In genomic region chr19:57664269-57665127, GRCh38 we compare ENCODE assay signal across 1 cellular context.
TF ChIP-seq lines count a peak whose summit lies in the region.

No MANE protein-coding gene starts in this region.

TF ChIP-seq in HepG2, 621 proteins besides CTCF, POLR2A, EP300 and RAD21 (continued from another document):
- peak; percentile 95 for TF ChIP-seq HNRNPK (IDR thresholded peaks at IDR 0.05; ENCODE audit: low read depth, low read length, poor library complexity, severe bottlenecking)
- TF ChIP-seq HMG20B (CRISPR knock-in tag; conservative IDR thresholded peaks at IDR 0.05) = no peak
- TF ChIP-seq ZNF121 (CRISPR knock-in tag; IDR thresholded peaks at IDR 0.05) = no peak
- no peak for TF ChIP-seq MEIS1 (CRISPR knock-in tag; IDR thresholded peaks at IDR 0.05; ENCODE audit: borderline replicate concordance)
- peak in 1 of 2 experiments; percentile 49; a peak in 1 of 4 replicates for TF ChIP-seq KLF16 (CRISPR knock-in tag; IDR thresholded peaks at IDR 0.05)
- no peak for TF ChIP-seq ZNF766 (CRISPR knock-in tag; IDR thresholded peaks at IDR 0.05; ENCODE audit: borderline replicate concordance)
- no peak for TF ChIP-seq ZNF44 (CRISPR knock-in tag; IDR thresholded peaks at IDR 0.05)
- no peak for TF ChIP-seq HOXA5 (CRISPR knock-in tag; IDR thresholded peaks at IDR 0.05)
- TF ChIP-seq SRSF1 (optimal IDR thresholded peaks at IDR 0.05; ENCODE audit: low read depth, low read length) = no peak
- TF ChIP-seq SP4 (CRISPR knock-in tag; IDR thresholded peaks at IDR 0.05) = no peak; the same call in 1 of the 2 replicates
- TF ChIP-seq MEIS2 (CRISPR knock-in tag; IDR thresholded peaks at IDR 0.05) = no peak
- TF ChIP-seq ZNF597 (CRISPR knock-in tag; IDR thresholded peaks at IDR 0.05) = no peak
- TF ChIP-seq ZNF790 (CRISPR knock-in tag; IDR thresholded peaks at IDR 0.05; ENCODE audit: borderline replicate concordance) = no peak; the same call in 1 of the 2 replicates
- no peak for TF ChIP-seq ZNF569 (CRISPR knock-in tag; IDR thresholded peaks at IDR 0.05; ENCODE audit: borderline replicate concordance)
- 0 out of 2 replicates have a peak, but pooled peaks have one; percentile 26 for TF ChIP-seq MIXL1 (CRISPR knock-in tag; IDR thresholded peaks at IDR 0.05)
